ENCODE assay signal across 1 cellular context in genomic region chr1:52970149-52970548, GRCh38.
TF ChIP-seq lines count a peak whose summit lies in the region.

No MANE protein-coding gene starts in this region.

TF ChIP-seq in HCT116, 20 proteins besides CTCF, POLR2A, EP300 and RAD21 (continued from another document):
- TF ChIP-seq ZBTB33 (IDR thresholded peaks at IDR 0.05; ENCODE audit: extremely low read depth, insufficient replicate concordance, low read length): no peak
